In the genomic region with DNA sequence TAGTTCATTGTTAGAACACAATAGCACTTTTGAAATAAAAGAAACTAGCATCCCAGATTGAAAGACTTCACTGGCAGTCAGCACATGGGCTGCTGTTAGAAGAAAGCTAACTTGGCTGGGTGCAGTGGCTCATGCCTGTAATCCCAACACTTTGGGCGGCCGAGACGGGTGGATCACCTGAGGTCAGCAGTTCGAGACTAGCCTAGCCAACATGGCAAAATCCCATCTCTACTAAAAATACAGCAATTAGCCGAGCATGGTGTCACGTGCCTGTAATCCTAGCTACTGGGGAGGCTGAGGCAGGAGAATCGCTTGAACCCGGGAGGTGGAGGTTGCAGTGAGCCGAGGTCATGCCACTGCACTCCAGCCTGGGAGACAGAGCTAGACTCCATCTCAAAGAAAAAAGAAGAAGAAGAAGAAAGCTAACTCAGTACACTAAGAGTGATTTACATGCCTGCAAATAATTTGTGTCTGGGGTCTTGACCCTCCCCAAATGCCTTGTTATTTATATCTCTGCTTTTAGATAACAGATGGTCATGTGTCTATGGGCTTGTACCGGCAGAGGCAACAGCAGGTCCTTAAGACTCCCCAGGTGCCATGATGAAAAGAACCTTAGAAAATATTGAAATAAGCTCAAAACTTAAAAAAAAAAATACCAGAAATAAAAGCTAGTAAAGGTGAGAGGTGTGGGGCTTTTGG, we compare ENCODE assay signal across 13 cellular contexts. TPM values are rescaled to one million over a fixed set of nuclear protein-coding genes. Genes with fewer than 3 reads are reported as not detected.
DNase-seq lines count a peak whose midpoint lies in the region; ATAC-seq and TF ChIP-seq lines count a peak whose summit lies in the region.
"Had no signal": no experiment of that assay in that cellular context is flagged by ENCODE, and none has a peak within 500 bp of the region (broad histone marks: within the 10 kb centered on the region; RNA-seq: fewer than 3 reads in every experiment).

No MANE protein-coding gene starts in this region.

- H3K4me1 ChIP-seq in ACC112 (ENCODE audit: control insufficient read depth, insufficient read depth, low read length, unreplicated experiment), result peaks cover 71% of the 10 kb centered on the region
- H3K4me1 ChIP-seq in PC-3 (ENCODE audit: insufficient read depth, low read length), result peaks cover 29% of the 10 kb centered on the region
- H3K4me1 ChIP-seq in esophagus (ENCODE audit: control insufficient read depth in 2 of 2, insufficient read depth in 2 of 2, low read length in 1 of 2), result peaks cover 0 to 4% of the 10 kb centered on the region in 2 donors
- peaks cover 23% of the 10 kb centered on the region for H3K4me1 ChIP-seq in foreskin keratinocyte

- H3K27ac Mint-ChIP-seq in osteocyte (ENCODE audit: unreplicated experiment), result peak overlapping the region; percentile 97
- H3K27ac Mint-ChIP-seq in natural killer cell treated with Interleukin-12 subunit alpha and Interleukin-12 subunit beta and Interleukin-15 and Interleukin-18, amount 100 ng/mL, for 72 hours, result no peak overlapping the region
- H3K27ac Mint-ChIP-seq: B cell had no signal

- no peaks in the 10 kb centered on the region for H3K9me3 ChIP-seq in PC-3 (ENCODE audit: low read length)
- no peaks in the 10 kb centered on the region for H3K9me3 ChIP-seq in esophagus (ENCODE audit: control insufficient read depth in 2 of 2, insufficient read depth in 1 of 2, low read depth in 1 of 2, low read length in 1 of 2)

- H3K4me2 ChIP-seq in PC-3 (ENCODE audit: low read length), result peak overlapping the region; percentile 91; the same call in 1 of the 2 replicates

- no peak for TF ChIP-seq CTCF in PC-3 (conservative IDR thresholded peaks at IDR 0.05; ENCODE audit: low read depth, low read length)
- TF ChIP-seq CTCF in osteocyte (IDR thresholded peaks at IDR 0.05), result no peak
- TF ChIP-seq CTCF in foreskin keratinocyte (conservative IDR thresholded peaks at IDR 0.05), result no peak

- intact Hi-C loops in PC-3 (cut with micrococcal nuclease), result no loop called here

- BruUV-seq in PC-3 (replicated peaks; lab: Mats Ljungman, UMichigan), result no TSS peak

- peak overlapping the region; percentile 92 for H3K27ac ChIP-seq in ACC112 (ENCODE audit: low read depth, low read length)
- peak overlapping the region; percentile 89 for H3K27ac ChIP-seq in PC-3 (ENCODE audit: low read length)
- peak overlapping the region; percentile 29 to 34 for H3K27ac ChIP-seq in esophagus (ENCODE audit: low read depth in 2 of 2, low read length in 1 of 2)
- no peak overlapping the region for H3K27ac ChIP-seq in foreskin keratinocyte

- DNase-seq in PC-3, result no peak
- DNase-seq in osteocyte (ENCODE audit: extremely low spot score, unreplicated experiment), result no peak
- no peak for DNase-seq in foreskin keratinocyte
- DNase-seq in activated effector memory CD4-positive, alpha-beta T cell treated with anti-CD3 and anti-CD28 coated beads, Interleukin-2, amount 50 U/mL, for 16 hours, result no peak
- DNase-seq in natural killer cell treated with Interleukin-12 subunit alpha and Interleukin-12 subunit beta and Interleukin-15 and Interleukin-18, amount 100 ng/mL, for 72 hours (ENCODE audit: low spot score), result no peak
- DNase-seq: activated naive CD4-positive, alpha-beta T cell treated with anti-CD3 and anti-CD28 coated beads, Interleukin-2, amount 50 U/mL, for 16 hours; immature natural killer cell; NCI-H1694; retina had no signal

- H2AFZ ChIP-seq in ACC112 (ENCODE audit: low read length, unreplicated experiment), result no peak overlapping the region
- no peak overlapping the region for H2AFZ ChIP-seq in PC-3 (ENCODE audit: low read length)

- H3F3A ChIP-seq in PC-3 (ENCODE audit: low read length, unreplicated experiment), result no peaks in the 10 kb centered on the region

- no peaks in the 10 kb centered on the region for H3K27me3 ChIP-seq in ACC112 (ENCODE audit: insufficient read depth, low read length)
- no peaks in the 10 kb centered on the region for H3K27me3 ChIP-seq in PC-3 (ENCODE audit: low read length)
- H3K27me3 ChIP-seq in esophagus (ENCODE audit: control insufficient read depth in 1 of 2, insufficient read depth in 2 of 2, low read length in 2 of 2), result no peaks in the 10 kb centered on the region
- no peaks in the 10 kb centered on the region for H3K27me3 ChIP-seq in foreskin keratinocyte

- H3K9me2 ChIP-seq in PC-3 (replicated peaks; ENCODE audit: low read length), result no peaks in the 10 kb centered on the region

- H3K36me3 ChIP-seq in ACC112 (ENCODE audit: insufficient read depth, low read length) (peaks cover 8% of the 10 kb centered on the region; the same call in 1 of the 2 replicates), PC-3 (ENCODE audit: low read depth, low read length) (0 out of 2 replicates have a peak, but pooled peaks cover 3% of the 10 kb centered on the region), esophagus (ENCODE audit: control insufficient read depth in 2 of 2, insufficient read depth in 2 of 2, low read length in 1 of 2) (no peaks in the 10 kb centered on the region)

- H3K4me1 Mint-ChIP-seq in osteocyte (ENCODE audit: unreplicated experiment), result peaks cover 89% of the 10 kb centered on the region
- H3K4me1 Mint-ChIP-seq in natural killer cell treated with Interleukin-12 subunit alpha and Interleukin-12 subunit beta and Interleukin-15 and Interleukin-18, amount 100 ng/mL, for 72 hours (ENCODE audit: low read depth in 2 of 2), result peaks cover 22 to 37% of the 10 kb centered on the region in 2 donors

- no peaks in the 10 kb centered on the region for H4K20me1 ChIP-seq in PC-3 (ENCODE audit: low read length)

- POLR2A ChIA-PET in PC-3 (lab: Charles Lee; ENCODE audit: unreplicated experiment), result no interaction called here

- 84 to 85% methylated on average over 10 of the region's 10 CpGs for WGBS in esophagus, 2 donors

- peak overlapping the region; percentile 49 for H3K4me3 Mint-ChIP-seq in osteocyte (ENCODE audit: unreplicated experiment)
- no peak overlapping the region for H3K4me3 Mint-ChIP-seq in natural killer cell treated with Interleukin-12 subunit alpha and Interleukin-12 subunit beta and Interleukin-15 and Interleukin-18, amount 100 ng/mL, for 72 hours
- H3K4me3 Mint-ChIP-seq: B cell had no signal

- peaks cover 41% of the 10 kb centered on the region for H3K36me3 Mint-ChIP-seq in osteocyte (ENCODE audit: unreplicated experiment)
- no peaks in the 10 kb centered on the region for H3K36me3 Mint-ChIP-seq in natural killer cell treated with Interleukin-12 subunit alpha and Interleukin-12 subunit beta and Interleukin-15 and Interleukin-18, amount 100 ng/mL, for 72 hours

- no peaks in the 10 kb centered on the region for H3K9me3 Mint-ChIP-seq in osteocyte (ENCODE audit: unreplicated experiment)
- no peaks in the 10 kb centered on the region for H3K9me3 Mint-ChIP-seq in natural killer cell treated with Interleukin-12 subunit alpha and Interleukin-12 subunit beta and Interleukin-15 and Interleukin-18, amount 100 ng/mL, for 72 hours
- H3K9me3 Mint-ChIP-seq: immature natural killer cell had no signal

- H3K4me3 ChIP-seq in ACC112 (ENCODE audit: low read depth, low read length) (no peak overlapping the region; the same call in 1 of the 2 replicates), PC-3 (ENCODE audit: low read length) (no peak overlapping the region), esophagus (ENCODE audit: low read depth in 1 of 2, low read length in 2 of 2) (no peak overlapping the region)

- CTCF ChIA-PET in PC-3 (lab: Charles Lee), result no interaction called here

- ATAC-seq in PC-3 (no peak), foreskin keratinocyte (no peak), HG03175 (IDR thresholded peaks at IDR 0.05; ENCODE audit: unreplicated experiment) (no peak)
- ATAC-seq in natural killer cell treated with Interleukin-12 subunit alpha and Interleukin-12 subunit beta and Interleukin-15 and Interleukin-18, amount 100 ng/mL, for 72 hours, result no peak

- 0 out of 2 replicates have a peak overlapping the region, but pooled peaks have one; percentile 14 for H3K9ac ChIP-seq in PC-3 (ENCODE audit: low read length)

- H3K79me2 ChIP-seq in ACC112 (ENCODE audit: control insufficient read depth, insufficient read depth, low read length, unreplicated experiment) (peaks cover 78% of the 10 kb centered on the region), PC-3 (ENCODE audit: low read length) (peaks cover 77% of the 10 kb centered on the region)

- no peaks in the 10 kb centered on the region for H3K27me3 Mint-ChIP-seq in osteocyte (ENCODE audit: unreplicated experiment)
- peaks cover 2 to 4% of the 10 kb centered on the region in 2 donors for H3K27me3 Mint-ChIP-seq in natural killer cell treated with Interleukin-12 subunit alpha and Interleukin-12 subunit beta and Interleukin-15 and Interleukin-18, amount 100 ng/mL, for 72 hours
- H3K27me3 Mint-ChIP-seq: B cell had no signal

RNA-seq across cellular contexts. Expression of a gene that starts 9.7 kb away (rescaled TPM):
- total RNA-seq in PC-3 (2014; rRNA removed) (127 and 156 TPM in 2 replicates), osteocyte (1,635 and 1,747 TPM in 2 replicates), foreskin keratinocyte (152 and 167 TPM in 2 replicates)
- polyA plus RNA-seq in esophagus (100 to 1,000 TPM; 135 to 322 TPM), foreskin keratinocyte (116 and 124 TPM in 2 replicates)
- total RNA-seq in natural killer cell treated with Interleukin-12 subunit alpha and Interleukin-12 subunit beta and Interleukin-15 and Interleukin-18, amount 100 ng/mL, for 72 hours, result 10 to 100 TPM in 1 of 2 donors, 1 to 10 TPM in 1; 7.0 to 12.1 TPM
